ENCODE assay signal across 8 cellular contexts in genomic region chr9:133133680-133134418, GRCh38. TPM values are rescaled to one million over a fixed set of nuclear protein-coding genes. Genes with fewer than 3 reads are reported as not detected.
DNase-seq lines count a peak whose midpoint lies in the region; ATAC-seq, FAIRE-seq and TF ChIP-seq lines count a peak whose summit lies in the region.

No MANE protein-coding gene starts in this region.

- POLR2A ChIA-PET in A549 (lab: Yijun Ruan, JAX) = interaction anchor here (0.9 to 1.8 kb wide), 5 partner anchors 11 to 103 kb away, joined by 3 to 10 read pairs (median 7); partner anchors contain the start of gene GTF3C5
- POLR2A ChIA-PET in activated CD8-positive, alpha-beta T cell treated with anti-CD3 and anti-CD28 coated beads, Interleukin-2, amount 10 ng/mL, durations not matched to agents 7 days and 5 days (lab: Charles Lee) = interaction anchor here (0.6 to 4.4 kb wide), 14 partner anchors 9 to 294 kb away, joined by 3 to 64 read pairs (median 4); partner anchors contain the start of genes GTF3C5 and RALGDS

- peak overlapping the region; percentile 97 to 98 for H2BK12ac ChIP-seq in mesenchymal stem cell (ENCODE audit: low read length in 2 of 2)

- ATAC-seq in A549 (peak; percentile 91 to 92), GM18867 (IDR thresholded peaks at IDR 0.05; ENCODE audit: unreplicated experiment) (peak; percentile 90), HG03103 (IDR thresholded peaks at IDR 0.05; ENCODE audit: low read depth, unreplicated experiment) (peak; percentile 86)
- peak; percentile 81 for ATAC-seq in activated CD8-positive, alpha-beta T cell treated with anti-CD3 and anti-CD28 coated beads, Interleukin-2, amount 10 ng/mL, durations not matched to agents 7 days and 5 days

- no peaks in the 10 kb centered on the region for H3K27me3 Mint-ChIP-seq in activated CD8-positive, alpha-beta T cell treated with anti-CD3 and anti-CD28 coated beads, Interleukin-2, amount 10 ng/mL, durations not matched to agents 7 days and 5 days (ENCODE audit: low read depth)

- H4K91ac ChIP-seq in mesenchymal stem cell (ENCODE audit: low read length) = peak overlapping the region; percentile 95

- no peak for TF ChIP-seq EP300 in A549 (IDR thresholded peaks at IDR 0.05)

- no peak for TF ChIP-seq RAD21 in A549 (conservative IDR thresholded peaks at IDR 0.05 in 1 of 2, IDR thresholded peaks at IDR 0.05 in 1 of 2)

- CTCF ChIA-PET in A549 (lab: Yijun Ruan, JAX) = interaction anchor here (0.9 to 39.2 kb wide), 6 partner anchors 13 to 112 kb away, joined by 3 to 1284 read pairs (median 5); partner anchors contain the start of gene RALGDS
- CTCF ChIA-PET in activated CD8-positive, alpha-beta T cell treated with anti-CD3 and anti-CD28 coated beads, Interleukin-2, amount 10 ng/mL, durations not matched to agents 7 days and 5 days (lab: Charles Lee) = interaction anchor here (0.6 to 14.0 kb wide), 8 partner anchors 12 to 112 kb away, joined by 3 to 288 read pairs (median 4); partner anchors contain the start of gene RALGDS

- H3K4me1 ChIP-seq in A549 (peaks cover 67% of the 10 kb centered on the region), mesenchymal stem cell (ENCODE audit: control insufficient read depth, insufficient read depth, low read depth, low read length) (peaks cover 50% of the 10 kb centered on the region)

- peak overlapping the region in 1 of 2 experiments; percentile 97 for H3K14ac ChIP-seq in mesenchymal stem cell (ENCODE audit: low read length in 2 of 2)

- H3K4ac ChIP-seq in mesenchymal stem cell (ENCODE audit: low read depth in 1 of 2, low read length in 2 of 2) = peak overlapping the region; percentile 62 to 98

- H2AK5ac ChIP-seq in mesenchymal stem cell (ENCODE audit: low read length, severe bottlenecking) = peak overlapping the region; percentile 54

- peak overlapping the region; percentile 90 for H4K8ac ChIP-seq in mesenchymal stem cell (ENCODE audit: low read length)

- peak overlapping the region; percentile 87 for H2BK120ac ChIP-seq in mesenchymal stem cell (ENCODE audit: low read depth, low read length)

- H3K4me3 ChIP-seq in A549 (no peak overlapping the region), mesenchymal stem cell (ENCODE audit: insufficient read depth in 1 of 2, low read depth in 1 of 2, low read length in 2 of 2) (peak overlapping the region in 1 of 2 experiments; percentile 40)

- DNase-seq in A549 (ENCODE audit: low read depth in 1 of 2, low spot score in 1 of 2) (peak; percentile 95 to 99), NCI-H345 treated with DMSO at 0.1 percent for 48 hours (lab: John Stamatoyannopoulos, UW; ENCODE audit: unreplicated experiment) (peak; percentile 78), mesenchymal stem cell (peak; percentile 99)
- peak; percentile 95 for DNase-seq in activated CD8-positive, alpha-beta T cell treated with anti-CD3 and anti-CD28 coated beads, Interleukin-2, amount 10 ng/mL, durations not matched to agents 7 days and 5 days
- DNase-seq in effector CD4-positive, alpha-beta T cell = peak; percentile 92
- peak; percentile 78 for DNase-seq in stimulated activated CD8-positive, alpha-beta memory T cell treated with anti-CD3 and anti-CD28 coated beads, Interleukin-15, amount 100 ng/mL, for 1 hour (ENCODE audit: low read depth)

- H3K36me3 ChIP-seq in mesenchymal stem cell (ENCODE audit: control insufficient read depth in 1 of 2, insufficient read depth in 2 of 2, low read depth in 1 of 2, low read length in 2 of 2) = peaks cover 0 to 28% of the 10 kb centered on the region in 2 experiments

- peak overlapping the region in 1 of 2 experiments; percentile 73 for H3K23ac ChIP-seq in mesenchymal stem cell (ENCODE audit: low read length in 2 of 2)

- no peaks in the 10 kb centered on the region for H3K9me3 Mint-ChIP-seq in activated CD8-positive, alpha-beta T cell treated with anti-CD3 and anti-CD28 coated beads, Interleukin-2, amount 10 ng/mL, durations not matched to agents 7 days and 5 days (ENCODE audit: insufficient read depth)

- H3K4me2 ChIP-seq in A549 = peak overlapping the region; percentile 79
- H3K4me2 ChIP-seq in mesenchymal stem cell (ENCODE audit: low read length, poor library complexity, severe bottlenecking) = no peak overlapping the region

- H3K9me3 ChIP-seq in A549 (no peaks in the 10 kb centered on the region), mesenchymal stem cell (ENCODE audit: control insufficient read depth, low read length) (no peaks in the 10 kb centered on the region)

- peak overlapping the region; percentile 82 for H2BK15ac ChIP-seq in mesenchymal stem cell (ENCODE audit: low read depth, poor library complexity, severe bottlenecking)

- peaks cover 38% of the 10 kb centered on the region for H3K79me1 ChIP-seq in mesenchymal stem cell (replicated peaks; ENCODE audit: low read length, poor library complexity, severe bottlenecking)

- H3K4me1 Mint-ChIP-seq in activated CD8-positive, alpha-beta T cell treated with anti-CD3 and anti-CD28 coated beads, Interleukin-2, amount 10 ng/mL, durations not matched to agents 7 days and 5 days (ENCODE audit: low read depth) = peaks cover 90% of the 10 kb centered on the region

- H3K27ac ChIP-seq in A549 (peak overlapping the region; percentile 64 to 85; a peak in 5 of 6 replicates), mesenchymal stem cell (ENCODE audit: low read length, poor library complexity, severe bottlenecking) (peak overlapping the region; percentile 85)

- H3K18ac ChIP-seq in mesenchymal stem cell (ENCODE audit: low read depth in 1 of 2, low read length in 2 of 2) = peak overlapping the region; percentile 97 to 98

- 34% methylated on average over 14 of the region's 21 CpGs for WGBS in A549 (ENCODE audit: missing lambda C conversion rate)
- WGBS in mesenchymal stem cell = 19% methylated on average over 21 of the region's 21 CpGs

- no peak for TF ChIP-seq CTCF in A549 (IDR thresholded peaks at IDR 0.05)

- no peak overlapping the region for H2AFZ ChIP-seq in mesenchymal stem cell (ENCODE audit: low read depth, low read length)

- no peaks in the 10 kb centered on the region for H3K27me3 ChIP-seq in mesenchymal stem cell (ENCODE audit: control insufficient read depth in 1 of 2, insufficient read depth in 1 of 2, low read length in 2 of 2)

- H3K9ac ChIP-seq in mesenchymal stem cell (ENCODE audit: low read length) = peak overlapping the region; percentile 87

- H3K4me3 Mint-ChIP-seq in activated CD8-positive, alpha-beta T cell treated with anti-CD3 and anti-CD28 coated beads, Interleukin-2, amount 10 ng/mL, durations not matched to agents 7 days and 5 days = peak overlapping the region; percentile 40

- H3K27ac Mint-ChIP-seq in activated CD8-positive, alpha-beta T cell treated with anti-CD3 and anti-CD28 coated beads, Interleukin-2, amount 10 ng/mL, durations not matched to agents 7 days and 5 days = peak overlapping the region; percentile 99

- no peak for FAIRE-seq in A549 (lab: Jason Lieb, UNC)

- no peak for TF ChIP-seq POLR2A in A549 (IDR thresholded peaks at IDR 0.05; ENCODE audit: low read length)

- no peak overlapping the region for H2BK5ac ChIP-seq in mesenchymal stem cell (ENCODE audit: low read depth, low read length, poor library complexity, severe bottlenecking)

- peaks cover 33% of the 10 kb centered on the region for H3K36me3 Mint-ChIP-seq in activated CD8-positive, alpha-beta T cell treated with anti-CD3 and anti-CD28 coated beads, Interleukin-2, amount 10 ng/mL, durations not matched to agents 7 days and 5 days (ENCODE audit: low read depth)

TF ChIP-seq in A549, 52 proteins besides CTCF, POLR2A, EP300 and RAD21 (continues in another document):
- TF ChIP-seq MAZ (IDR thresholded peaks at IDR 0.05; ENCODE audit: borderline replicate concordance, low read depth, low read length) (no peak), TFCP2L1 (CRISPR knock-in tag; IDR thresholded peaks at IDR 0.05) (no peak), PBX3 (IDR thresholded peaks at IDR 0.05) (peak; percentile 86), MAX (IDR thresholded peaks at IDR 0.05) (peak; percentile 86)

RNA-seq across cellular contexts. Expression of gene RALGDS, which starts 12.8 kb away (rescaled TPM):
- polyA plus RNA-seq in A549 (2011; rRNA removed) (12.1 and 14.8 TPM in 2 replicates), A549 (2017; fragmentation: RNase III; extraction: RNeasy Plus Mini Kit Qiagen cat#74134 plus additional on column Dnase treatment) (8.6 to 10.2 TPM (median 8.9 TPM) in 3 replicates)
- polyA plus RNA-seq in A549 (2012; cell fraction: cytosol; rRNA removed) = 20.1 and 25.2 TPM in 2 replicates
- polyA plus RNA-seq in A549 (2012; cell fraction: nucleus; rRNA removed) = 64.4 and 72.8 TPM in 2 replicates
- 6.9 and 8.3 TPM in 2 replicates for polyA minus RNA-seq in A549 (2011; rRNA and poly(A)+ RNA removed)
- total RNA-seq in activated CD8-positive, alpha-beta T cell treated with anti-CD3 and anti-CD28 coated beads, Interleukin-2, amount 10 ng/mL, durations not matched to agents 7 days and 5 days = 100 to 1,000 TPM in 1 of 2 experiments, 10 to 100 TPM in 1; 85.7 to 102 TPM
- polyA plus RNA-seq in mesenchymal stem cell (2013, experiment 1 of 2) = 30.8 TPM
- 27.5 TPM for polyA plus RNA-seq in mesenchymal stem cell (2013, experiment 2 of 2)

RNA-seq across cellular contexts. Expression of gene GBGT1, which starts 29.9 kb away (rescaled TPM):
- polyA plus RNA-seq in A549 (2011; rRNA removed) (1.7 and 2.7 TPM in 2 replicates), A549 (2017; fragmentation: RNase III; extraction: RNeasy Plus Mini Kit Qiagen cat#74134 plus additional on column Dnase treatment) (1.5 to 2.6 TPM (median 2.4 TPM) in 3 replicates)
- 1.9 and 3.0 TPM in 2 replicates for polyA plus RNA-seq in A549 (2012; cell fraction: cytosol; rRNA removed)
- polyA plus RNA-seq in A549 (2012; cell fraction: nucleus; rRNA removed) = 5.4 and 6.3 TPM in 2 replicates
- 4.3 and 4.9 TPM in 2 replicates for polyA minus RNA-seq in A549 (2011; rRNA and poly(A)+ RNA removed)
- 1 to 10 TPM; 3.1 to 4.1 TPM for total RNA-seq in activated CD8-positive, alpha-beta T cell treated with anti-CD3 and anti-CD28 coated beads, Interleukin-2, amount 10 ng/mL, durations not matched to agents 7 days and 5 days
- polyA plus RNA-seq in mesenchymal stem cell (2013, experiment 1 of 2) = 15.3 TPM
- 14.4 TPM for polyA plus RNA-seq in mesenchymal stem cell (2013, experiment 2 of 2)
